17 cellular contexts compared by ENCODE assay signal in the genomic region with DNA sequence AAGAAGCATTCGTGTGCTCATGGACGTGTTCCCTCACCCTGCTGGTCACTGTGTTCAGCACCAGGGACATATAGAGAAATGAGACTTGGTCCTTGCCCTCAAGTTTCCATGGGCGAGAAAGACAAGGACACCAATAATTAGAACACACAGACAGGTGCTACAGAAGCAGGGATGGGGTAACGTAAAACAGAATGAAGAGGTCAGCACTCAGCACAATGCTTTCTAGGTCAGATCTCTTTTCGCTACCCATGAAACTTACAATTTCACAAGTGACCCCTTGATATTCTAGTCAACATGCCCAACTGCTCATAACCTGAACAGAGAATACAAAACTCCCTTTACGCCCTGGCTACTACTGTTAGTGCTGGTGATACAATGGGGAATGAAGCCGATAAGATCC. TPM values are rescaled to one million over a fixed set of nuclear protein-coding genes. Genes with fewer than 3 reads are reported as not detected.
A peak's percentile ranks its signal among the peaks of the same experiment; 100 is the strongest.
DNase-seq lines count a peak whose midpoint lies in the region; ATAC-seq, FAIRE-seq and TF ChIP-seq lines count a peak whose summit lies in the region.
"Had no signal": no experiment of that assay in that cellular context is flagged by ENCODE, and none has a peak within 500 bp of the region (broad histone marks: within the 10 kb centered on the region; RNA-seq: fewer than 3 reads in every experiment).

No MANE protein-coding gene starts in this region.

- in situ Hi-C loops in G401 (cut with HindIII; ENCODE audit: low sequenced_read_pairs): no loop called here

- CTCF ChIA-PET in Calu3 (lab: Charles Lee): interaction anchor here (1.2 kb wide), 1 partner anchor 11 kb away, joined by 3 read pairs; no protein-coding TSS in a partner anchor

- no peak overlapping the region for H2BK12ac ChIP-seq in trophoblast cell (ENCODE audit: low read length)

- no peak for ATAC-seq in HG03280 (IDR thresholded peaks at IDR 0.05; ENCODE audit: unreplicated experiment)
- ATAC-seq: GM23338 had no signal

- no peaks in the 10 kb centered on the region for H3K9me3 ChIP-seq in trophoblast cell (ENCODE audit: insufficient read depth, low read depth, low read length)
- H3K9me3 ChIP-seq: HAP-1 had no signal

- H3K4me3 Mint-ChIP-seq in Calu3 (ENCODE audit: low read depth, unreplicated experiment): no peak overlapping the region
- H3K4me3 Mint-ChIP-seq: GM23338, HFFc6 had no signal

- no peak overlapping the region for H4K8ac ChIP-seq in trophoblast cell (ENCODE audit: low read depth, low read length)

- no peaks in the 10 kb centered on the region for H3K79me1 ChIP-seq in trophoblast cell (ENCODE audit: low read length)

- no peak overlapping the region for H3K14ac ChIP-seq in trophoblast cell (ENCODE audit: low read length)

- H3K4me1 Mint-ChIP-seq in Calu3 (ENCODE audit: low read depth, unreplicated experiment): no peaks in the 10 kb centered on the region

- no peaks in the 10 kb centered on the region for H3K9me3 Mint-ChIP-seq in Calu3 (ENCODE audit: low read depth, unreplicated experiment)
- H3K9me3 Mint-ChIP-seq: CD4-positive, alpha-beta memory T cell; GM23338; HFFc6 had no signal

- no peak overlapping the region for H3K18ac ChIP-seq in trophoblast cell (ENCODE audit: low read length)

- intact Hi-C loops in Calu3 (cut with micrococcal nuclease; ENCODE audit: unreplicated experiment): no loop called here

- BruUV-seq in Calu3 (replicated peaks; lab: Mats Ljungman, UMichigan): no TSS peak

- H2AFZ ChIP-seq in trophoblast cell (ENCODE audit: insufficient read depth, low read length, poor library complexity): no peak overlapping the region
- H2AFZ ChIP-seq: GM23338 had no signal

- no peaks in the 10 kb centered on the region for H3K27me3 ChIP-seq in trophoblast cell (ENCODE audit: insufficient read depth, low read length)

- no peaks in the 10 kb centered on the region for H3K36me3 ChIP-seq in trophoblast cell (ENCODE audit: control insufficient read depth in 1 of 2, insufficient read depth in 2 of 2, low read length in 2 of 2)
- H3K36me3 ChIP-seq: HAP-1 had no signal

- no peak overlapping the region for H3K4me3 ChIP-seq in trophoblast cell (ENCODE audit: low read depth, low read length)
- H3K4me3 ChIP-seq: GM23338, HAP-1 had no signal

- H3K4me1 ChIP-seq in trophoblast cell (ENCODE audit: control insufficient read depth in 1 of 2, insufficient read depth in 2 of 2, low read length in 2 of 2): peaks cover 3 to 4% of the 10 kb centered on the region in 2 experiments
- H3K4me1 ChIP-seq: HAP-1 had no signal

- H2BK5ac ChIP-seq in trophoblast cell (ENCODE audit: low read depth, low read length, poor library complexity): no peak overlapping the region

- peak; percentile 15 for FAIRE-seq in H54 (lab: Jason Lieb, UNC)
- FAIRE-seq: GM12891, GM18507 had no signal

- no peak overlapping the region for H3K4ac ChIP-seq in trophoblast cell (ENCODE audit: low read depth, low read length)

- H3K79me2 ChIP-seq in trophoblast cell (ENCODE audit: control insufficient read depth, insufficient read depth, low read length, poor library complexity): no peaks in the 10 kb centered on the region

- DNase-seq in G401 (ENCODE audit: low spot score): peak; percentile 63
- DNase-seq in H54 (ENCODE audit: insufficient read length, low spot score): no peak
- peak; percentile 57 for DNase-seq in cerebellar cortex (ENCODE audit: low spot score)
- no peak for DNase-seq in trophoblast cell
- DNase-seq in Calu3: no peak
- DNase-seq in NCI-H524 treated with DMSO at 0.1 percent for 48 hours (lab: John Stamatoyannopoulos, UW): no peak
- DNase-seq: CD4-positive, alpha-beta memory T cell; COR-L47; DMS153; EL; GF-D8; HFFc6 had no signal

- no peaks in the 10 kb centered on the region for H3K27me3 Mint-ChIP-seq in Calu3 (ENCODE audit: unreplicated experiment)
- H3K27me3 Mint-ChIP-seq: CD4-positive, alpha-beta memory T cell had no signal

- H3K36me3 Mint-ChIP-seq in Calu3 (ENCODE audit: insufficient read depth, unreplicated experiment): no peaks in the 10 kb centered on the region

- H2BK120ac ChIP-seq in trophoblast cell (ENCODE audit: insufficient read depth, low read length, poor library complexity): no peak overlapping the region

- H4K91ac ChIP-seq in trophoblast cell (ENCODE audit: low read depth, low read length): no peak overlapping the region

- H3K27ac ChIP-seq in trophoblast cell (ENCODE audit: low read depth, low read length): no peak overlapping the region

- TF ChIP-seq POLR2A in H54 (IDR thresholded peaks at IDR 0.05; ENCODE audit: low read depth, low read length): no peak

- peak overlapping the region; percentile 10 for H3K9ac ChIP-seq in trophoblast cell (ENCODE audit: low read length)

- TF ChIP-seq CTCF in Calu3 (IDR thresholded peaks at IDR 0.05; ENCODE audit: unreplicated experiment): no peak

- no peak overlapping the region for H4K12ac ChIP-seq in trophoblast cell (ENCODE audit: low read depth, low read length)

- H3K27ac Mint-ChIP-seq in Calu3 (ENCODE audit: unreplicated experiment): no peak overlapping the region
- H3K27ac Mint-ChIP-seq: GM23338, HFFc6 had no signal

- H2AK5ac ChIP-seq in trophoblast cell (ENCODE audit: low read length): peak overlapping the region; percentile 10

- H3K23ac ChIP-seq in trophoblast cell (ENCODE audit: low read length): no peak overlapping the region

- no peak overlapping the region for H3K4me2 ChIP-seq in trophoblast cell (ENCODE audit: low read length)
- H3K4me2 ChIP-seq: GM23338 had no signal

- no CpG with 5 or more reads among the region's 7 CpGs for WGBS in trophoblast cell (ENCODE audit: extremely low coverage, insufficient coverage, insufficient read length)

RNA-seq across cellular contexts. Expression of a gene that starts 6.0 kb away (rescaled TPM):
- 1.4 and 9.6 TPM in 2 replicates for total RNA-seq in G401 (2014; rRNA removed; shearing (Covaris generic))
- 59.8 and 70.8 TPM in 2 replicates for polyA plus RNA-seq in trophoblast cell (2013)
- 29.8 and 32.9 TPM in 2 replicates for total RNA-seq in Calu3 (2022)
- total RNA-seq: HFFc6 had no signal

Comparison
In these comparisons a context has a peak if more than half of its experiments do, and no peak if none do; other contexts are left out.
1. DNase-seq: peak in G401 (single experiment) and cerebellar cortex (single experiment); none in H54 (single experiment), trophoblast cell (0 of 2), Calu3 (single experiment) and NCI-H524 treated with DMSO at 0.1 percent for 48 hours (single experiment).